Comparison of ENCODE assay signal across 1 cellular context in genomic region chr4:133600008-133600407, GRCh38.
TF ChIP-seq lines count a peak whose summit lies in the region.

No MANE protein-coding gene starts in this region.

TF ChIP-seq in K562, 482 proteins besides CTCF, POLR2A, EP300 and RAD21 (continued from another document):
- TF ChIP-seq ZNF318 (IDR thresholded peaks at IDR 0.05; ENCODE audit: borderline replicate concordance in 1 of 2, low read depth in 1 of 2) (no peak), THRAP3 (IDR thresholded peaks at IDR 0.05; ENCODE audit: borderline replicate concordance) (no peak), CEBPB (tag; IDR thresholded peaks at IDR 0.05) (no peak), ZBTB2 (IDR thresholded peaks at IDR 0.05) (no peak), FOXP4 (CRISPR knock-in tag; IDR thresholded peaks at IDR 0.05; ENCODE audit: borderline replicate concordance) (no peak), ZNF316 (IDR thresholded peaks at IDR 0.05) (peak; percentile 49; the same call in 1 of the 2 replicates), NELFE (IDR thresholded peaks at IDR 0.05; ENCODE audit: insufficient read depth, insufficient read length) (no peak), MAFG (tag; conservative IDR thresholded peaks at IDR 0.05) (peak; percentile 85), KLF10 (CRISPR knock-in tag; IDR thresholded peaks at IDR 0.05) (no peak), PBX2 (CRISPR knock-in tag; IDR thresholded peaks at IDR 0.05; ENCODE audit: low read depth) (no peak), PBX2 (tag; conservative IDR thresholded peaks at IDR 0.05; ENCODE audit: low read depth) (peak; percentile 73), ZBTB9 (CRISPR knock-in tag; IDR thresholded peaks at IDR 0.05) (no peak), FOSL1 (tag; conservative IDR thresholded peaks at IDR 0.05) (peak; percentile 48; the same call in 1 of the 2 replicates), SMARCC2 (IDR thresholded peaks at IDR 0.05; ENCODE audit: low read depth) (no peak), NCOA4 (IDR thresholded peaks at IDR 0.05; ENCODE audit: partially characterized antibody) (no peak), CHAMP1 (IDR thresholded peaks at IDR 0.05) (0 out of 2 replicates have a peak, but pooled peaks have one; percentile 39), CAMTA2 (CRISPR knock-in tag; conservative IDR thresholded peaks at IDR 0.05) (no peak), MITF (IDR thresholded peaks at IDR 0.05) (no peak), POLR3G (IDR thresholded peaks at IDR 0.05; ENCODE audit: extremely low read depth, insufficient read length, insufficient replicate concordance) (no peak), YBX1 (IDR thresholded peaks at IDR 0.05) (no peak), PCBP1 (IDR thresholded peaks at IDR 0.05; ENCODE audit: low read depth, low read length, poor library complexity, severe bottlenecking) (no peak), GTF2A2 (tag; IDR thresholded peaks at IDR 0.05) (no peak), SAP30 (IDR thresholded peaks at IDR 0.05; ENCODE audit: borderline replicate concordance, insufficient read depth, low read depth, low read length, poor library complexity, severe bottlenecking) (no peak), C11orf30 (IDR thresholded peaks at IDR 0.05; ENCODE audit: low read depth) (peak; percentile 38; the same call in 1 of the 2 replicates), ZNF143 (CRISPR knock-in tag; IDR thresholded peaks at IDR 0.05) (no peak), FOXJ3 (CRISPR knock-in tag; IDR thresholded peaks at IDR 0.05) (no peak), ZNF324 (CRISPR knock-in tag; IDR thresholded peaks at IDR 0.05) (no peak), CBX1 (IDR thresholded peaks at IDR 0.05; ENCODE audit: low read depth) (no peak)
